17 cellular contexts compared by ENCODE assay signal in the genomic region with DNA sequence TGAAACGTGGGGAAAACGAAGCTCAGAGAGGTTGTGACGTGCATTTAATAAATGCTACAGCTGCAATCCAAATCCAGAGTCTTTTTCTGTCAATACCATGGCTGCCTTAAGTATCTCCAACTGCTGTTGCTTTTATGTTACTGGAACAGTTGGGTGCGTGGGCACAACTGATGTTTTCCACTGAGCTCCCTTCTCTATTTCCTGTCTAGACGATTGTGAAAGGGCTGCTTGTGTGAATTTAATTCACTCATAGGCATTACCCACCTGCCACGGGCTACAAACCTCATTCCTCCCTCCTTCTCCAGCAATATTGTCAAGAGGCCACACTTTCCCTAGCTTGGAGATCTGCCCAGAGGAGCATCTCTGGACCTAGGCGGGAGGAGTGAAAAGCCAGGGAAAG.
DNase-seq lines count a peak whose midpoint lies in the region; ATAC-seq and TF ChIP-seq lines count a peak whose summit lies in the region.
"Had no signal": no experiment of that assay in that cellular context is flagged by ENCODE, and none has a peak within 500 bp of the region (broad histone marks: within the 10 kb centered on the region; RNA-seq: fewer than 3 reads in every experiment).

No MANE protein-coding gene starts in this region.

- ATAC-seq in activated CD8-positive, alpha-beta memory T cell treated with anti-CD3 and anti-CD28 coated beads, Interleukin-2, amount 10 ng/mL, durations not matched to agents 7 days and 5 days, result no peak
- no peak for ATAC-seq in HG03432 (IDR thresholded peaks at IDR 0.05; ENCODE audit: unreplicated experiment)

- peaks cover 29% of the 10 kb centered on the region for H3K4me1 Mint-ChIP-seq in activated CD8-positive, alpha-beta memory T cell treated with anti-CD3 and anti-CD28 coated beads, Interleukin-2, amount 10 ng/mL, durations not matched to agents 7 days and 5 days

- no peaks in the 10 kb centered on the region for H3K36me3 ChIP-seq in MM.1S (replicated peaks; ENCODE audit: insufficient read depth, low read length)
- H3K36me3 ChIP-seq: right atrium auricular region, tibial nerve had no signal

- H4K20me1 ChIP-seq in MM.1S (ENCODE audit: insufficient read depth, low read length), result no peaks in the 10 kb centered on the region

- no peaks in the 10 kb centered on the region for H3K9me2 ChIP-seq in MM.1S (replicated peaks; ENCODE audit: insufficient read depth, low read length)

- no peak overlapping the region for H3K9ac ChIP-seq in MM.1S (ENCODE audit: low read length)

- TF ChIP-seq CTCF in MM.1S (IDR thresholded peaks at IDR 0.05; ENCODE audit: low read length), result no peak

- CTCF ChIA-PET in activated CD8-positive, alpha-beta memory T cell treated with anti-CD3 and anti-CD28 coated beads, Interleukin-2, amount 10 ng/mL, durations not matched to agents 7 days and 5 days (lab: Charles Lee), result interaction anchor here (0.9 kb wide), 1 partner anchor 226 kb away, joined by 3 read pairs; no protein-coding TSS in a partner anchor

- no peaks in the 10 kb centered on the region for H3K36me3 Mint-ChIP-seq in activated CD8-positive, alpha-beta memory T cell treated with anti-CD3 and anti-CD28 coated beads, Interleukin-2, amount 10 ng/mL, durations not matched to agents 7 days and 5 days

- H3K4me2 ChIP-seq in MM.1S (ENCODE audit: low read depth, low read length), result no peak overlapping the region

- H3K27me3 ChIP-seq in MM.1S (replicated peaks; ENCODE audit: insufficient read depth, low read length), result no peaks in the 10 kb centered on the region
- H3K27me3 ChIP-seq: right atrium auricular region, tibial nerve had no signal

- H3K9me3 Mint-ChIP-seq in activated CD8-positive, alpha-beta memory T cell treated with anti-CD3 and anti-CD28 coated beads, Interleukin-2, amount 10 ng/mL, durations not matched to agents 7 days and 5 days (ENCODE audit: low read depth), result no peaks in the 10 kb centered on the region

- no peak overlapping the region for H3K27ac ChIP-seq in MM.1S (ENCODE audit: low read length)
- H3K27ac ChIP-seq: right atrium auricular region, tibial nerve had no signal

- no peak overlapping the region for H3K4me3 ChIP-seq in MM.1S (ENCODE audit: low read length)
- H3K4me3 ChIP-seq: right atrium auricular region, tibial nerve had no signal

- no peaks in the 10 kb centered on the region for H3F3A ChIP-seq in MM.1S (ENCODE audit: insufficient read depth, low read length)

- no peaks in the 10 kb centered on the region for H3K9me3 ChIP-seq in MM.1S (replicated peaks; ENCODE audit: insufficient read depth, low read length)
- H3K9me3 ChIP-seq: right atrium auricular region, tibial nerve had no signal

- DNase-seq in activated CD8-positive, alpha-beta memory T cell treated with anti-CD3 and anti-CD28 coated beads, Interleukin-2, amount 10 ng/mL, durations not matched to agents 7 days and 5 days, result no peak
- no peak for DNase-seq in activated CD8-positive, alpha-beta memory T cell treated with anti-CD3 and anti-CD28 coated beads for 24 hours
- peak; percentile 32 for DNase-seq in activated CD4-positive, alpha-beta T cell treated with anti-CD3 and anti-CD28 coated beads, Interleukin-2, amount 50 U/mL, for 1 hour
- DNase-seq in central memory CD4-positive, alpha-beta T cell, result peak; percentile 21
- DNase-seq in stimulated activated naive CD4-positive, alpha-beta T cell treated with Interleukin-2 at 50 U/mL for 16 hours (lab: John Stamatoyannopoulos, UW), result peak; percentile 25
- DNase-seq in NCI-H2227 treated with DMSO at 0.1 percent for 48 hours (lab: John Stamatoyannopoulos, UW) (no peak), MM.1S (no peak)
- DNase-seq: DMS53; effector memory CD4-positive, alpha-beta T cell; HCEC 1CT; NCI-H2081 treated with DMSO at 0.1 percent for 48 hours; NK-92 treated with Interleukin-12 subunit alpha and Interleukin-12 subunit beta, amount 100 ng/mL, for 24 hours; SHP77 treated with DMSO at 0.1 percent for 48 hours had no signal

- no peaks in the 10 kb centered on the region for H3K27me3 Mint-ChIP-seq in activated CD8-positive, alpha-beta memory T cell treated with anti-CD3 and anti-CD28 coated beads, Interleukin-2, amount 10 ng/mL, durations not matched to agents 7 days and 5 days

- no peak overlapping the region for H3K4me3 Mint-ChIP-seq in activated CD8-positive, alpha-beta memory T cell treated with anti-CD3 and anti-CD28 coated beads, Interleukin-2, amount 10 ng/mL, durations not matched to agents 7 days and 5 days
- H3K4me3 Mint-ChIP-seq: nephron had no signal

- H3K4me1 ChIP-seq in MM.1S (ENCODE audit: low read length), result peaks cover 9% of the 10 kb centered on the region
- H3K4me1 ChIP-seq: right atrium auricular region, tibial nerve had no signal

- H2AFZ ChIP-seq in MM.1S (ENCODE audit: low read length), result no peak overlapping the region

- H3K79me2 ChIP-seq in MM.1S (ENCODE audit: low read length), result no peaks in the 10 kb centered on the region

- peak overlapping the region; percentile 61 for H3K27ac Mint-ChIP-seq in activated CD8-positive, alpha-beta memory T cell treated with anti-CD3 and anti-CD28 coated beads, Interleukin-2, amount 10 ng/mL, durations not matched to agents 7 days and 5 days

Comparison
In these comparisons a context has a peak if more than half of its experiments do, and no peak if none do; other contexts are left out.
1. DNase-seq: peak in activated CD4-positive, alpha-beta T cell treated with anti-CD3 and anti-CD28 coated beads, Interleukin-2, amount 50 U/mL, for 1 hour (single experiment), central memory CD4-positive, alpha-beta T cell (single experiment) and stimulated activated naive CD4-positive, alpha-beta T cell treated with Interleukin-2 at 50 U/mL for 16 hours (single experiment); none in activated CD8-positive, alpha-beta memory T cell treated with anti-CD3 and anti-CD28 coated beads, Interleukin-2, amount 10 ng/mL, durations not matched to agents 7 days and 5 days (single experiment), activated CD8-positive, alpha-beta memory T cell treated with anti-CD3 and anti-CD28 coated beads for 24 hours (single experiment), NCI-H2227 treated with DMSO at 0.1 percent for 48 hours (single experiment) and MM.1S (single experiment).